ENCODE assay signal across 8 cellular contexts in the genomic region with DNA sequence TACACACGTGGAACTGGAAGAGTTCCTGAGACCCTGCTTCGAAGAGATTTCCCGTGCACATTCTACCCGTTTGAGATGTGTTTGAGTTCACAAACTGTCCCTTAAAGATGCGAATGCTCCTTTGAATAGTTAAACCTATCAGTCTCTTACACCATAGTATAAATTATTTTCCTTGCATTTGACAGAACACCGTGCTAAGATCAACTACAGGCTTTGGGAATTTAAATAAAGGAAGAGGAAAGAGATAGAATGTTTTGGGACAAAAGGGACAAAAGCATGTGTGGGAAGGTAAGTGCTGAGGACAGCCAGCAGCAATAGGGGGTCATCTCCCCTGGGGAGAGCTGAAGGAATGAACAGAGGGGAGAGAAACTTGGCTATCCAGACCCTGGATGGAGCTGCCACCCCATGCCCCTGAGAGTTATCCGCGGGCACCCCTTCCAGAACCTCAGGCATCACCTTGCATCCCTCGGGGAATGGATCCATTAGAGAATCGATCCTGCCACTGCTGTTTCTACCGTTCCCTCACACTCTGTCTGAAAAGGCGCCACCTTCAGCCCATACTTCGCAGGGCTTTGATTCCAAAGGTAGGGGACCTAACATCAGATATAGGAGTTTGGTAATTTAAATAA. TPM values are rescaled to one million over a fixed set of nuclear protein-coding genes. Genes with fewer than 3 reads are reported as not detected.
DNase-seq lines count a peak whose midpoint lies in the region; ATAC-seq and TF ChIP-seq lines count a peak whose summit lies in the region.

No MANE protein-coding gene starts in this region.

- H3K27me3 Mint-ChIP-seq in MCF 10A (ENCODE audit: insufficient read depth, unreplicated experiment): no peaks in the 10 kb centered on the region

- no peak for TF ChIP-seq CTCF in right atrium auricular region (IDR thresholded peaks at IDR 0.05)
- no peak for TF ChIP-seq CTCF in MCF 10A (IDR thresholded peaks at IDR 0.05; ENCODE audit: unreplicated experiment)

- intact Hi-C loops in left ventricle myocardium superior (cut with micrococcal nuclease) (no loop called here), MCF 10A (cut with micrococcal nuclease) (no loop called here)

- no peaks in the 10 kb centered on the region for H3K9me3 ChIP-seq in right atrium auricular region
- no peaks in the 10 kb centered on the region for H3K9me3 ChIP-seq in mononuclear cell (ENCODE audit: low read depth, low read length)

- DNase-seq in right atrium auricular region (ENCODE audit: low spot score) (no peak), left ventricle myocardium superior (no peak), NCI-H69 (lab: John Stamatoyannopoulos, UW) (peak; percentile 55), MCF 10A (ENCODE audit: unreplicated experiment) (peak; percentile 43), middle frontal gyrus (ENCODE audit: extremely low spot score, low spot score) (no peak), AG08396 (ENCODE audit: low spot score) (no peak)

- H3K36me3 Mint-ChIP-seq in MCF 10A (ENCODE audit: insufficient read depth, unreplicated experiment): peaks cover 13% of the 10 kb centered on the region

- POLR2A ChIA-PET in MCF 10A (lab: Yijun Ruan, JAX): no interaction called here

- CTCF ChIA-PET in MCF 10A (lab: Yijun Ruan, JAX): interaction anchor here (0.7 kb wide), 1 partner anchor 243 kb away, joined by 3 read pairs; no protein-coding TSS in a partner anchor

- peaks cover 0 to 21% of the 10 kb centered on the region in 2 donors for H3K4me1 ChIP-seq in right atrium auricular region
- H3K4me1 ChIP-seq in mononuclear cell (ENCODE audit: insufficient read depth, low read length): peaks cover 32% of the 10 kb centered on the region

- no peaks in the 10 kb centered on the region for H3K9me3 Mint-ChIP-seq in MCF 10A (ENCODE audit: unreplicated experiment)

- no peak overlapping the region for H3K27ac Mint-ChIP-seq in MCF 10A (ENCODE audit: low read depth, unreplicated experiment)

- H3K4me3 Mint-ChIP-seq in MCF 10A (ENCODE audit: unreplicated experiment): peak overlapping the region; percentile 62

- BruUV-seq in MCF 10A (replicated peaks; lab: Mats Ljungman, UMichigan): TSS peak; percentile 30

- H3K36me3 ChIP-seq in right atrium auricular region: no peaks in the 10 kb centered on the region

- H3K4me1 Mint-ChIP-seq in MCF 10A (ENCODE audit: insufficient read depth, unreplicated experiment): peaks cover 17% of the 10 kb centered on the region

- peak overlapping the region in 1 of 2 donors; percentile 10 for H3K27ac ChIP-seq in right atrium auricular region

- H3K4me3 ChIP-seq in right atrium auricular region (peak overlapping the region; percentile 54 to 58), mononuclear cell (ENCODE audit: low read length) (peak overlapping the region; percentile 24)

- no peak for ATAC-seq in left ventricle myocardium superior
- no peak for ATAC-seq in HG02588 (IDR thresholded peaks at IDR 0.05; ENCODE audit: unreplicated experiment)

- H3K27me3 ChIP-seq in right atrium auricular region (no peaks in the 10 kb centered on the region), mononuclear cell (ENCODE audit: insufficient read depth, low read length) (no peaks in the 10 kb centered on the region)

RNA-seq across cellular contexts. Expression of a gene that starts 0.9 kb away (rescaled TPM):
- total RNA-seq in right atrium auricular region (10 to 100 TPM; 14.1 to 28.4 TPM), left ventricle myocardium superior (14.6 TPM), MCF 10A (2022) (50.3 and 62.9 TPM in 2 replicates), mononuclear cell (10.7 TPM)

RNA-seq across cellular contexts. Expression of a gene that starts 50.8 kb away (rescaled TPM):
- 1 to 10 TPM; 7.3 to 7.5 TPM for total RNA-seq in right atrium auricular region
- 8.6 TPM for total RNA-seq in left ventricle myocardium superior
- total RNA-seq in MCF 10A (2022): 5.8 and 7.1 TPM in 2 replicates
- 10.6 TPM for total RNA-seq in mononuclear cell

Comparison
In these comparisons a context has a peak if more than half of its experiments do, and no peak if none do; other contexts are left out.
1. DNase-seq: peak in NCI-H69 (single experiment) and MCF 10A (single experiment); none in right atrium auricular region (single experiment), left ventricle myocardium superior (single experiment), middle frontal gyrus (single experiment) and AG08396 (single experiment).